13 cellular contexts compared by ENCODE assay signal in the genomic region with DNA sequence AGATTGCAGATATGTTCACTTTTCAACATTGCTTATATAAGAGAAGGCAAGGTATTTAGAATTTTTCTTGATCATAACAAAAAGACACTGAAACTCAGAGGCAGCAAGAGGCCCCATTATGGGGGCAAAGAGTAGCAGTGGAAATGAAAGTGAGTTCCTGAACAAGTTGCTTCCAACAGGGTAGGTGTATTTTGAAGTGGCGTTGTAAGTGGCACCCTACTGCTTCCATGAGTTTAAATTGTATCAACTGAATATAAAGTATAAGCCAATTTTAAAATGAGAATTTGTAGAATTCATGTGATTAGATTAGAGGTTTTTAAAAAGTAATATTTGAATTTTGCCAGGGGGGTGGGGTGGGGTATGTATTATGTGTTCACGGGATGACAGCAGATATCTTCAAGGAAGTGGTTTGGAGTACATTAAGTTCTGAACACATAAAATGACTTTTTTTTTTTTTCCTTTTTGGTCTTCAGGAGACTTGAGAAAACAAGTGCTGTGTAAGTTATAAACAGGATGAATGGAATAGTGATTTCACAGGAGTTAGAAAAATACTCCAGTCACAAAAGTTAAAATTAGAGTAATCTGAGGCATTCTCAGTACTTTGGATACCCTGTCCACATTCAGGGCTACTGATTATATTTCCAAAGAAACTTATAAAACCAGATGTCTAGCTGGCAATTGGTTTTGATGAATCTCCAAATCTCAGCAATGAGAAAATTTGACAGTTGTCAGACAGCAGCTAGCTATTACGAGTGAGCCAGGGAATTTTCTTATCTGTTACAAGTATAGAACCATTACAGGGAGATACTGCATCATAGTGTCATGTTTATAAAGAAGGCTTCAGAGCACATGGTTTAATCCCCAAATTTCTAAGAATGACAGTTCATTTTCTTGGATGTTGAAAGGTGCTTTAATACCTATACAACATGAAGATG.
A peak's percentile ranks its signal among the peaks of the same experiment; 100 is the strongest.
DNase-seq lines count a peak whose midpoint lies in the region; ATAC-seq and TF ChIP-seq lines count a peak whose summit lies in the region.
"Had no signal": no experiment of that assay in that cellular context is flagged by ENCODE, and none has a peak within 500 bp of the region (broad histone marks: within the 10 kb centered on the region; RNA-seq: fewer than 3 reads in every experiment).

No MANE protein-coding gene starts in this region.

- WGBS in smooth muscle cell (ENCODE audit: low lambda C conversion rate): 52% methylated on average over 3 of the region's 3 CpGs

- no peak overlapping the region for H3K27ac ChIP-seq in smooth muscle cell (ENCODE audit: low read depth)
- H3K27ac ChIP-seq: esophagus squamous epithelium, pancreas, sigmoid colon had no signal

- H3K36me3 ChIP-seq in Loucy (ENCODE audit: insufficient read depth, low read length) (no peaks in the 10 kb centered on the region), smooth muscle cell (ENCODE audit: low read depth) (no peaks in the 10 kb centered on the region)
- H3K36me3 ChIP-seq: esophagus squamous epithelium, pancreas, sigmoid colon had no signal

- peak overlapping the region; percentile 52 for H3K4me3 ChIP-seq in Loucy (ENCODE audit: low read length, poor library complexity, severe bottlenecking)
- H3K4me3 ChIP-seq in smooth muscle cell: no peak overlapping the region
- H3K4me3 ChIP-seq: esophagus squamous epithelium, pancreas, sigmoid colon had no signal

- H3K4me1 ChIP-seq in Loucy (ENCODE audit: insufficient read depth, low read length, poor library complexity, severe bottlenecking) (peaks cover 58% of the 10 kb centered on the region), smooth muscle cell (ENCODE audit: low read depth) (peaks cover 18% of the 10 kb centered on the region)
- H3K4me1 ChIP-seq: pancreas had no signal

- H3K4me3 Mint-ChIP-seq in activated T-cell treated with anti-CD3 and anti-CD28 coated beads, Interleukin-2, amount 50 U/mL, for 72 hours: peak overlapping the region; percentile 44 to 61

- no peaks in the 10 kb centered on the region for H3K9me3 Mint-ChIP-seq in activated T-cell treated with anti-CD3 and anti-CD28 coated beads, Interleukin-2, amount 50 U/mL, for 72 hours
- peaks cover 0 to 21% of the 10 kb centered on the region in 2 donors for H3K9me3 Mint-ChIP-seq in activated naive CD4-positive, alpha-beta T cell treated with anti-CD3 and anti-CD28 coated beads, Interleukin-2, amount 50 U/mL, for 72 hours

- peak in 1 of 2 donors; percentile 50 for ATAC-seq in activated T-cell treated with anti-CD3 and anti-CD28 coated beads, Interleukin-2, amount 50 U/mL, for 72 hours (replicated peaks in 1 of 2)
- ATAC-seq in activated naive CD4-positive, alpha-beta T cell treated with anti-CD3 and anti-CD28 coated beads, Interleukin-2, amount 50 U/mL, for 72 hours: peak in 1 of 2 donors; percentile 55
- no peak for ATAC-seq in GM21381 (IDR thresholded peaks at IDR 0.05; ENCODE audit: unreplicated experiment)
- ATAC-seq: left ventricle myocardium superior, pancreas had no signal

- H3K9me2 ChIP-seq in Loucy (replicated peaks; ENCODE audit: low read depth, low read length): no peaks in the 10 kb centered on the region

- peak overlapping the region; percentile 22 for H3K27ac Mint-ChIP-seq in activated T-cell treated with anti-CD3 and anti-CD28 coated beads, Interleukin-2, amount 50 U/mL, for 72 hours
- H3K27ac Mint-ChIP-seq in activated naive CD4-positive, alpha-beta T cell treated with anti-CD3 and anti-CD28 coated beads, Interleukin-2, amount 50 U/mL, for 72 hours: peak overlapping the region; percentile 61 to 94

- H3F3A ChIP-seq in Loucy (ENCODE audit: low read depth): no peaks in the 10 kb centered on the region
- peaks cover 5% of the 10 kb centered on the region for H3F3A ChIP-seq in smooth muscle cell (ENCODE audit: low read depth)

- TF ChIP-seq CTCF in Loucy (conservative IDR thresholded peaks at IDR 0.05; ENCODE audit: low read length) (no peak), smooth muscle cell (IDR thresholded peaks at IDR 0.05; ENCODE audit: borderline replicate concordance, insufficient read depth, poor library complexity, severe bottlenecking) (no peak)

- no peaks in the 10 kb centered on the region for H3K36me3 Mint-ChIP-seq in activated T-cell treated with anti-CD3 and anti-CD28 coated beads, Interleukin-2, amount 50 U/mL, for 72 hours (ENCODE audit: insufficient read depth in 2 of 2)
- H3K36me3 Mint-ChIP-seq in activated naive CD4-positive, alpha-beta T cell treated with anti-CD3 and anti-CD28 coated beads, Interleukin-2, amount 50 U/mL, for 72 hours: peaks cover 0 to 9% of the 10 kb centered on the region in 2 donors

- H3K9me3 ChIP-seq in Loucy (ENCODE audit: insufficient read depth, low read depth, low read length): no peaks in the 10 kb centered on the region
- H3K9me3 ChIP-seq in smooth muscle cell (replicated peaks; ENCODE audit: low read depth): no peaks in the 10 kb centered on the region
- H3K9me3 ChIP-seq: esophagus squamous epithelium, pancreas, sigmoid colon had no signal

- H3K27me3 Mint-ChIP-seq in activated T-cell treated with anti-CD3 and anti-CD28 coated beads, Interleukin-2, amount 50 U/mL, for 72 hours (ENCODE audit: low read depth): no peaks in the 10 kb centered on the region

- H3K4me1 Mint-ChIP-seq in activated T-cell treated with anti-CD3 and anti-CD28 coated beads, Interleukin-2, amount 50 U/mL, for 72 hours (ENCODE audit: low read depth): peaks cover 71% of the 10 kb centered on the region

- H3K79me2 ChIP-seq in Loucy (ENCODE audit: insufficient read depth, low read length): no peaks in the 10 kb centered on the region
- peaks cover 14% of the 10 kb centered on the region for H3K79me2 ChIP-seq in smooth muscle cell (ENCODE audit: low read depth)

- H3K9ac ChIP-seq in Loucy (ENCODE audit: low read depth, low read length, poor library complexity, severe bottlenecking) (peak overlapping the region; percentile 16), smooth muscle cell (ENCODE audit: low read depth) (no peak overlapping the region)

- H3K27me3 ChIP-seq in Loucy (ENCODE audit: insufficient read depth, low read length, poor library complexity, severe bottlenecking) (no peaks in the 10 kb centered on the region), smooth muscle cell (ENCODE audit: low read depth) (no peaks in the 10 kb centered on the region)
- H3K27me3 ChIP-seq: esophagus squamous epithelium, pancreas, sigmoid colon had no signal

- no peak for DNase-seq in activated T-cell treated with anti-CD3 and anti-CD28 coated beads, Interleukin-2, amount 50 U/mL, for 72 hours
- no peak for DNase-seq in activated T-cell treated with anti-CD3 and anti-CD28 coated beads, Interleukin-2, amount 50 U/mL, for 1 hour
- DNase-seq in activated naive CD4-positive, alpha-beta T cell treated with anti-CD3 and anti-CD28 coated beads, Interleukin-2, amount 50 U/mL, for 72 hours (ENCODE audit: low spot score in 2 of 2): no peak
- no peak for DNase-seq in smooth muscle cell (lab: John Stamatoyannopoulos, UW; ENCODE audit: unreplicated experiment)
- no peak for DNase-seq in retina
- DNase-seq: esophagus squamous epithelium; left ventricle myocardium superior; NCI-H187 treated with DMSO at 0.1 percent for 48 hours; pancreas; sigmoid colon; stimulated activated CD4-positive, alpha-beta T cell treated with anti-CD3 and anti-CD28 coated beads, Interleukin-1b, Interleukin-23, amount 100 ng/mL, for 48 hours had no signal

- H2AFZ ChIP-seq in Loucy (ENCODE audit: low read length) (peak overlapping the region; percentile 80), smooth muscle cell (ENCODE audit: low read depth) (no peak overlapping the region)

- H3K4me2 ChIP-seq in Loucy (ENCODE audit: low read depth, low read length, poor library complexity, severe bottlenecking) (peak overlapping the region; percentile 74), smooth muscle cell (peak overlapping the region; percentile 60)

- H4K20me1 ChIP-seq in Loucy (ENCODE audit: insufficient read depth, low read length, poor library complexity, severe bottlenecking): no peaks in the 10 kb centered on the region
- H4K20me1 ChIP-seq in smooth muscle cell (ENCODE audit: low read depth): no peaks in the 10 kb centered on the region
